18 cellular contexts compared by ENCODE assay signal in the genomic region with DNA sequence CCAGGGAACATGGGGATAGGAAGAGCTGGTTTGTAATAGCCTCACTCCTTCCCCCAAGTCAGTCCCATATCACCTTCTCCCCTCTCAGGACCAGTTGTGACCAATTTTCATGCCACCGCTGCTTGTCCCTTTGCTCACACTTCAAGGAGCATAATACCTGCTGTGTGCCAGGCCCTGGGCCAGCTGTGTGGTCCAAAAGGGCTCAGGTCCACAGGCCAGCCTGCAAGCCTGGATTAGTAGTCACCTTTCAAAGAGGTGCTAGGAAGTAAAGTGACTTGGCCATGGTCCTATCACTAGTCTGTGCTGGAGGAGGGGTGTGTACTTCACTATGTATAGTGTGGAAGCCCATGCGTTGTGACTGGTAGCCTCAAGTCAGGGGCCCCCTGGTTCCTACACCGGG. TPM values are rescaled to one million over a fixed set of nuclear protein-coding genes. Genes with fewer than 3 reads are reported as not detected.
DNase-seq lines count a peak whose midpoint lies in the region; ATAC-seq, FAIRE-seq and TF ChIP-seq lines count a peak whose summit lies in the region.
"Had no signal": no experiment of that assay in that cellular context is flagged by ENCODE, and none has a peak within 500 bp of the region (broad histone marks: within the 10 kb centered on the region; RNA-seq: fewer than 3 reads in every experiment).

No MANE protein-coding gene starts in this region.

- H3K9me3 ChIP-seq in right atrium auricular region = no peaks in the 10 kb centered on the region
- no peaks in the 10 kb centered on the region for H3K9me3 ChIP-seq in heart left ventricle
- no peaks in the 10 kb centered on the region for H3K9me3 ChIP-seq in ascending aorta
- H3K9me3 ChIP-seq: prostate gland had no signal

- H3K4me3 ChIP-seq in right atrium auricular region (no peak overlapping the region), heart left ventricle (no peak overlapping the region), ascending aorta (no peak overlapping the region)
- H3K4me3 ChIP-seq: GM23248, prostate gland had no signal

- 55 to 77% (median 75%) methylated on average over 3 of the region's 3 CpGs for WGBS in heart left ventricle, 4 donors

- DNase-seq in right atrium auricular region (ENCODE audit: low spot score) (no peak), heart left ventricle (no peak), ascending aorta (ENCODE audit: low spot score in 2 of 2) (no peak), nephron progenitor cell (no peak), medulla oblongata (ENCODE audit: extremely low spot score) (no peak), H54 (ENCODE audit: insufficient read length, low spot score) (no peak), HEK293T (ENCODE audit: extremely low spot score) (no peak), anterior cingulate cortex (lab: John Stamatoyannopoulos, UW) (no peak)
- DNase-seq: activated CD4-positive, alpha-beta T cell treated with anti-CD3 and anti-CD28 coated beads for 48 hours; GM23248; MM.1S; naive B cell; NCI-H187; NK-92 treated with Interleukin-12 subunit alpha and Interleukin-12 subunit beta, amount 100 ng/mL, for 24 hours; stimulated activated CD4-positive, alpha-beta T cell treated with anti-CD3 and anti-CD28 coated beads, Interleukin-4, amount 100 ng/mL, for 4 hours had no signal

- no peak for ATAC-seq in heart left ventricle

- CTCF ChIA-PET in HEK293T (lab: Yijun Ruan, JAX) = no interaction called here

- peaks cover 0 to 95% of the 10 kb centered on the region in 2 donors for H3K4me1 ChIP-seq in right atrium auricular region
- peaks cover 23 to 90% (median 63%) of the 10 kb centered on the region in 12 donors for H3K4me1 ChIP-seq in heart left ventricle
- peaks cover 33 to 58% of the 10 kb centered on the region in 2 donors for H3K4me1 ChIP-seq in ascending aorta

- H3K4me3 Mint-ChIP-seq in nephron progenitor cell = no peak overlapping the region
- H3K4me3 Mint-ChIP-seq: naive B cell had no signal

- peaks cover 13% of the 10 kb centered on the region for H3K36me3 Mint-ChIP-seq in nephron progenitor cell (ENCODE audit: low read depth)

- H3K27me3 ChIP-seq in right atrium auricular region (no peaks in the 10 kb centered on the region), heart left ventricle (no peaks in the 10 kb centered on the region), ascending aorta (no peaks in the 10 kb centered on the region)

- intact Hi-C loops in heart left ventricle (cut with DNase I) = loop anchor here in 1 of 10 donors (5.0 kb wide), 1 partner anchor 36 kb away; no protein-coding TSS in a partner anchor
- intact Hi-C loops in ascending aorta (cut with DNase I) = no loop called here

- POLR2A ChIA-PET in HEK293T (lab: Yijun Ruan, JAX) = no interaction called here

- H3K27ac ChIP-seq in right atrium auricular region = peak overlapping the region; percentile 85 to 88
- peak overlapping the region in 3 of 12 donors; percentile 88 to 93 (median 88) for H3K27ac ChIP-seq in heart left ventricle
- peak overlapping the region; percentile 80 to 81 for H3K27ac ChIP-seq in ascending aorta
- H3K27ac ChIP-seq: GM23248, prostate gland had no signal

- no peaks in the 10 kb centered on the region for H3K27me3 Mint-ChIP-seq in nephron progenitor cell (ENCODE audit: low read depth, poor library complexity)
- H3K27me3 Mint-ChIP-seq: naive B cell had no signal

- peak overlapping the region; percentile 59 for H3K27ac Mint-ChIP-seq in nephron progenitor cell

- TF ChIP-seq POLR2A in heart left ventricle (IDR thresholded peaks at IDR 0.05) (no peak), H54 (IDR thresholded peaks at IDR 0.05; ENCODE audit: low read depth, low read length) (no peak)

- TF ChIP-seq CTCF in right atrium auricular region (IDR thresholded peaks at IDR 0.05) (no peak), heart left ventricle (IDR thresholded peaks at IDR 0.05) (no peak), ascending aorta (IDR thresholded peaks at IDR 0.05) (no peak), nephron progenitor cell (IDR thresholded peaks at IDR 0.05) (no peak)

- no peak for FAIRE-seq in H54 (lab: Jason Lieb, UNC)
- FAIRE-seq: islet of Langerhans, TTC549 had no signal

- H3K36me3 ChIP-seq in right atrium auricular region (no peaks in the 10 kb centered on the region), heart left ventricle (peaks cover 0 to 13% (median 0%) of the 10 kb centered on the region in 9 donors), ascending aorta (no peaks in the 10 kb centered on the region)
- H3K36me3 ChIP-seq: prostate gland had no signal

- peaks cover 32% of the 10 kb centered on the region for H3K4me1 Mint-ChIP-seq in nephron progenitor cell

- H3K9me3 Mint-ChIP-seq in nephron progenitor cell = no peaks in the 10 kb centered on the region
- H3K9me3 Mint-ChIP-seq: naive B cell had no signal

TF ChIP-seq in HEK293T, 16 proteins besides CTCF, POLR2A, EP300 and RAD21:
- TF ChIP-seq ZNF384 (IDR thresholded peaks at IDR 0.05) = no peak
- TF ChIP-seq NFRKB (IDR thresholded peaks at IDR 0.05) = no peak

RNA-seq across cellular contexts. Expression of a gene that starts 38.5 kb away (rescaled TPM):
- total RNA-seq in right atrium auricular region (1 to 10 TPM; 4.9 to 9.5 TPM), heart left ventricle (10 to 100 TPM in 1 of 9 donors, 1 to 10 TPM in 8; 1.5 to 12.6 (median 2.6) TPM), ascending aorta (51.0 TPM)
- 1 to 10 TPM; 2.7 to 3.5 TPM for polyA plus RNA-seq in heart left ventricle
- total RNA-seq: GM23248 had no signal
